Comparison of ENCODE assay signal across 23 cellular contexts in genomic region chr3:11246663-11246970, GRCh38. TPM values are rescaled to one million over a fixed set of nuclear protein-coding genes. Genes with fewer than 3 reads are reported as not detected.
A peak's percentile ranks its signal among the peaks of the same experiment; 100 is the strongest.
DNase-seq lines count a peak whose midpoint lies in the region; ATAC-seq, FAIRE-seq and TF ChIP-seq lines count a peak whose summit lies in the region.
"Had no signal": no experiment of that assay in that cellular context is flagged by ENCODE, and none has a peak within 500 bp of the region (broad histone marks: within the 10 kb centered on the region; RNA-seq: fewer than 3 reads in every experiment).

No MANE protein-coding gene starts in this region.

- H2AFZ ChIP-seq in ACC112 (ENCODE audit: low read length, unreplicated experiment) (no peak overlapping the region), keratinocyte (ENCODE audit: control insufficient read depth, low read length) (no peak overlapping the region)

- H3K4me3 ChIP-seq in ACC112 (ENCODE audit: low read depth, low read length): no peak overlapping the region; the same call in 1 of the 2 replicates
- H3K4me3 ChIP-seq in adipocyte (ENCODE audit: low read length): no peak overlapping the region
- no peak overlapping the region for H3K4me3 ChIP-seq in keratinocyte (ENCODE audit: control insufficient read depth in 2 of 3, extremely low read depth in 1 of 3, insufficient read depth in 2 of 3, low read depth in 1 of 3, low read length in 3 of 3)
- H3K4me3 ChIP-seq in dorsolateral prefrontal cortex: no peak overlapping the region
- H3K4me3 ChIP-seq: SK-N-MC had no signal

- peaks cover 5% of the 10 kb centered on the region for H3K9me1 ChIP-seq in keratinocyte (ENCODE audit: control insufficient read depth, extremely low read depth, insufficient read depth, low read length)

- H3K4me1 ChIP-seq in ACC112 (ENCODE audit: control insufficient read depth, insufficient read depth, low read length, unreplicated experiment) (peaks cover 29% of the 10 kb centered on the region), adipocyte (ENCODE audit: control insufficient read depth, insufficient read depth, low read length) (no peaks in the 10 kb centered on the region), keratinocyte (ENCODE audit: control insufficient read depth, extremely low read depth, insufficient read depth, low read length) (peaks cover 27% of the 10 kb centered on the region)

- intact Hi-C loops in dorsolateral prefrontal cortex (cut with DNase I): no loop called here

- ATAC-seq in HG02840 (IDR thresholded peaks at IDR 0.05; ENCODE audit: low FRiP score, unreplicated experiment): no peak
- ATAC-seq in WTC11: no peak
- ATAC-seq in activated T-cell treated with anti-CD3 and anti-CD28 coated beads, Interleukin-2, amount 50 U/mL, for 72 hours (replicated peaks in 1 of 2): no peak

- no peaks in the 10 kb centered on the region for H3K4me1 Mint-ChIP-seq in WTC11
- peaks cover 14% of the 10 kb centered on the region for H3K4me1 Mint-ChIP-seq in activated T-cell treated with anti-CD3 and anti-CD28 coated beads, Interleukin-2, amount 50 U/mL, for 72 hours (ENCODE audit: low read depth)
- H3K4me1 Mint-ChIP-seq: B cell had no signal

- 0 out of 2 replicates have a peak overlapping the region, but pooled peaks have one; percentile 29 for H3K27ac ChIP-seq in ACC112 (ENCODE audit: low read depth, low read length)
- peak overlapping the region; percentile 73 for H3K27ac ChIP-seq in keratinocyte (ENCODE audit: control insufficient read depth, insufficient read depth, low read length)
- no peak overlapping the region for H3K27ac ChIP-seq in dorsolateral prefrontal cortex
- H3K27ac ChIP-seq: SK-N-MC had no signal

- no peaks in the 10 kb centered on the region for H4K20me1 ChIP-seq in keratinocyte (ENCODE audit: control insufficient read depth, extremely low read depth, insufficient read depth, low read length)

- peak overlapping the region; percentile 56 for H3K4me2 ChIP-seq in keratinocyte (ENCODE audit: control insufficient read depth, extremely low read depth, insufficient read depth, low read depth, low read length)

- no peak overlapping the region for H3K27ac Mint-ChIP-seq in WTC11
- no peak overlapping the region for H3K27ac Mint-ChIP-seq in activated T-cell treated with anti-CD3 and anti-CD28 coated beads, Interleukin-2, amount 50 U/mL, for 72 hours
- H3K27ac Mint-ChIP-seq: B cell, HFFc6 had no signal

- peaks cover 4% of the 10 kb centered on the region; the same call in 1 of the 2 replicates for H3K9me3 Mint-ChIP-seq in WTC11
- H3K9me3 Mint-ChIP-seq in activated T-cell treated with anti-CD3 and anti-CD28 coated beads, Interleukin-2, amount 50 U/mL, for 72 hours: peaks cover 0 to 2% of the 10 kb centered on the region in 2 donors
- H3K9me3 Mint-ChIP-seq: HFFc6 had no signal

- peaks cover 10% of the 10 kb centered on the region; the same call in 1 of the 2 replicates for H3K36me3 ChIP-seq in ACC112 (ENCODE audit: insufficient read depth, low read length)
- H3K36me3 ChIP-seq in adipocyte (ENCODE audit: control insufficient read depth, insufficient read depth, low read length, severe bottlenecking): no peaks in the 10 kb centered on the region
- peaks cover 2 to 8% of the 10 kb centered on the region in 2 experiments for H3K36me3 ChIP-seq in keratinocyte (ENCODE audit: control insufficient read depth in 2 of 2, extremely low read depth in 1 of 2, insufficient read depth in 2 of 2, low read length in 2 of 2)

- POLR2A ChIA-PET in WTC11 (lab: Charles Lee): no interaction called here

- H3K79me2 ChIP-seq in ACC112 (ENCODE audit: control insufficient read depth, insufficient read depth, low read length, unreplicated experiment) (peaks cover 32% of the 10 kb centered on the region), keratinocyte (ENCODE audit: control insufficient read depth, insufficient read depth, low read length) (peaks cover 26% of the 10 kb centered on the region)

- no peak overlapping the region for H3K9ac ChIP-seq in adipocyte (ENCODE audit: low read length)
- H3K9ac ChIP-seq in keratinocyte (ENCODE audit: control insufficient read depth, extremely low read depth, insufficient read depth, low read length): no peak overlapping the region

- CTCF ChIA-PET in WTC11 (lab: Charles Lee): interaction anchor here (1.1 kb wide), 1 partner anchor 10 kb away, joined by 3 read pairs; no protein-coding TSS in a partner anchor

- no peak for FAIRE-seq in keratinocyte (lab: Jason Lieb, UNC)
- FAIRE-seq: HTR-8/SVneo had no signal

- no peaks in the 10 kb centered on the region for H3K36me3 Mint-ChIP-seq in WTC11
- peaks cover 0 to 5% of the 10 kb centered on the region in 2 donors for H3K36me3 Mint-ChIP-seq in activated T-cell treated with anti-CD3 and anti-CD28 coated beads, Interleukin-2, amount 50 U/mL, for 72 hours (ENCODE audit: insufficient read depth in 2 of 2)
- H3K36me3 Mint-ChIP-seq: CD14-positive monocyte had no signal

- no peak overlapping the region for H3K4me3 Mint-ChIP-seq in WTC11
- H3K4me3 Mint-ChIP-seq in activated T-cell treated with anti-CD3 and anti-CD28 coated beads, Interleukin-2, amount 50 U/mL, for 72 hours: no peak overlapping the region
- H3K4me3 Mint-ChIP-seq: B cell, CD14-positive monocyte, HFFc6 had no signal

- H3K27me3 ChIP-seq in ACC112 (ENCODE audit: insufficient read depth, low read length) (no peaks in the 10 kb centered on the region), adipocyte (replicated peaks; ENCODE audit: control insufficient read depth, insufficient read depth, low read length) (no peaks in the 10 kb centered on the region), keratinocyte (ENCODE audit: control insufficient read depth, extremely low read depth, insufficient read depth, low read length) (no peaks in the 10 kb centered on the region), dorsolateral prefrontal cortex (no peaks in the 10 kb centered on the region)

- dilution Hi-C loops in keratinocyte (cut with MboI; ENCODE audit: extremely low pct_ligation_motif_present, low sequenced_read_pairs): no loop called here

- no peaks in the 10 kb centered on the region for H3K9me3 ChIP-seq in adipocyte (ENCODE audit: control insufficient read depth, low read length)
- H3K9me3 ChIP-seq in keratinocyte (ENCODE audit: control insufficient read depth, low read depth, low read length): no peaks in the 10 kb centered on the region

- TF ChIP-seq CTCF in keratinocyte (optimal IDR thresholded peaks at IDR 0.05 in 1 of 3, IDR thresholded peaks at IDR 0.05 in 1 of 3, conservative IDR thresholded peaks at IDR 0.05 in 1 of 3; ENCODE audit: extremely low read depth in 1 of 3, insufficient read depth in 2 of 3, low read length in 3 of 3) (no peak), WTC11 (IDR thresholded peaks at IDR 0.05) (no peak), dorsolateral prefrontal cortex (IDR thresholded peaks at IDR 0.05 in 54 of 56, conservative IDR thresholded peaks at IDR 0.05 in 2 of 56; ENCODE audit: low read depth in 1 of 56, partially characterized antibody in 56 of 56) (no peak)

- DNase-seq in NCI-H226 (peak; percentile 31), adipocyte (ENCODE audit: low read depth) (peak; percentile 16), keratinocyte (ENCODE audit: low read depth, low spot score) (no peak), WTC11 (ENCODE audit: low spot score) (no peak), dorsolateral prefrontal cortex (no peak)
- DNase-seq in activated T-cell treated with anti-CD3 and anti-CD28 coated beads, Interleukin-2, amount 50 U/mL, for 72 hours: no peak
- DNase-seq: H7; HFFc6; KG1; NCI-H1105; NCI-H146; NCI-H2029; NCI-H2227 treated with DMSO at 0.1 percent for 48 hours; NCI-H510A treated with DMSO at 0.1 percent for 48 hours; NCI-H774; NK-92 treated with Interleukin-12 subunit alpha and Interleukin-12 subunit beta, amount 100 ng/mL, for 24 hours; SHP77 treated with DMSO at 0.1 percent for 48 hours had no signal

- peaks cover 5% of the 10 kb centered on the region for H3K27me3 Mint-ChIP-seq in WTC11 (ENCODE audit: low read depth)
- H3K27me3 Mint-ChIP-seq in activated T-cell treated with anti-CD3 and anti-CD28 coated beads, Interleukin-2, amount 50 U/mL, for 72 hours (ENCODE audit: low read depth): no peaks in the 10 kb centered on the region
- H3K27me3 Mint-ChIP-seq: B cell had no signal

TF ChIP-seq in WTC11, 78 proteins besides CTCF, POLR2A, EP300 and RAD21:
- no peak for TF ChIP-seq GTF2I (CRISPR knock-in tag; conservative IDR thresholded peaks at IDR 0.05)
- no peak for TF ChIP-seq RELA (CRISPR knock-in tag; IDR thresholded peaks at IDR 0.05; ENCODE audit: borderline replicate concordance)
- TF ChIP-seq NFYB (CRISPR knock-in tag; conservative IDR thresholded peaks at IDR 0.05; ENCODE audit: low read depth): no peak
- TF ChIP-seq ELF4 (CRISPR knock-in tag; IDR thresholded peaks at IDR 0.05; ENCODE audit: low read depth): no peak
- no peak for TF ChIP-seq NR2C2 (CRISPR knock-in tag; IDR thresholded peaks at IDR 0.05)
- TF ChIP-seq NFE2L1 (CRISPR knock-in tag; IDR thresholded peaks at IDR 0.05): no peak
- no peak for TF ChIP-seq TCF7 (CRISPR knock-in tag; IDR thresholded peaks at IDR 0.05; ENCODE audit: low read depth)
- no peak for TF ChIP-seq MXD4 (CRISPR knock-in tag; IDR thresholded peaks at IDR 0.05; ENCODE audit: borderline replicate concordance)
TF ChIP-seq in WTC11: peak in this region for 0.

RNA-seq across cellular contexts. Expression of gene ATG7, which starts 25.6 kb away (rescaled TPM):
- 22.7 to 35.3 TPM (median 27.9 TPM) in 3 replicates for polyA plus RNA-seq in keratinocyte
- polyA plus RNA-seq in keratinocyte (2011; ENCODE audit: low read depth): 23.8 TPM
- polyA plus RNA-seq in keratinocyte (2011; cell fraction: cytosol; rRNA removed): 11.4 and 17.3 TPM in 2 replicates
- 29.3 and 48.6 TPM in 2 replicates for polyA plus RNA-seq in keratinocyte (2011; cell fraction: nucleus; rRNA removed)
- polyA plus RNA-seq in keratinocyte (2012; ENCODE audit: low replicate concordance): 18.5 and 19.1 TPM in 2 replicates
- polyA minus RNA-seq in keratinocyte: 23.6 to 57.2 TPM (median 47.5 TPM) in 3 replicates
- 38.4 TPM for polyA minus RNA-seq in keratinocyte (2011; cell fraction: cytosol; rRNA and poly(A)+ RNA removed)
- polyA minus RNA-seq in keratinocyte (2011; cell fraction: nucleus; rRNA and poly(A)+ RNA removed): 23.6 and 71.1 TPM in 2 replicates
- 17.4 to 21.2 TPM (median 17.5 TPM) in 3 replicates for total RNA-seq in WTC11 (2021)
- 10 to 100 TPM; 29.7 to 38.2 TPM for total RNA-seq in activated T-cell treated with anti-CD3 and anti-CD28 coated beads, Interleukin-2, amount 50 U/mL, for 72 hours
- 10 to 100 TPM; 48.9 to 92.7 (median 70.5) TPM for total RNA-seq in dorsolateral prefrontal cortex

Comparison
In these comparisons a context has a peak if more than half of its experiments do, and no peak if none do; other contexts are left out.
1. H3K27ac ChIP-seq: peak in ACC112 (single experiment) and keratinocyte (single experiment); none in dorsolateral prefrontal cortex (0 of 59).
2. DNase-seq: peak in NCI-H226 (single experiment) and adipocyte (single experiment); none in keratinocyte (single experiment), WTC11 (single experiment), activated T-cell treated with anti-CD3 and anti-CD28 coated beads, Interleukin-2, amount 50 U/mL, for 72 hours (0 of 2) and dorsolateral prefrontal cortex (0 of 10).